In genomic region chr20:32784369-32785080, GRCh38 we compare ENCODE assay signal across 29 cellular contexts.
"Had no signal": no experiment of that assay in that cellular context is flagged by ENCODE, and none has a peak within 500 bp of the region (broad histone marks: within the 10 kb centered on the region; RNA-seq: fewer than 3 reads in every experiment).

No MANE protein-coding gene starts in this region.

- H3K27me3 Mint-ChIP-seq: memory B cell; naive thymus-derived CD4-positive, alpha-beta T cell; progenitor cell of endocrine pancreas; type B pancreatic cell had no signal

- H3K36me3 ChIP-seq: thyroid gland had no signal

- H3K4me3 Mint-ChIP-seq: immature natural killer cell; memory B cell; mesothelial cell of epicardium; naive thymus-derived CD4-positive, alpha-beta T cell; nephron; neural progenitor cell; stimulated activated effector memory CD8-positive, alpha-beta T cell treated with anti-CD3 and anti-CD28 coated beads, Interleukin-12 subunit alpha, Interleukin-12 subunit beta, amount 100 ng/mL, for 72 hours; type B pancreatic cell had no signal

- H3K27ac Mint-ChIP-seq: immature natural killer cell; memory B cell; mesothelial cell of epicardium; nephron; neural progenitor cell; progenitor cell of endocrine pancreas; stimulated activated effector memory CD8-positive, alpha-beta T cell treated with anti-CD3 and anti-CD28 coated beads, Interleukin-12 subunit alpha, Interleukin-12 subunit beta, amount 100 ng/mL, for 72 hours; type B pancreatic cell had no signal

- H3K9me3 ChIP-seq: esophagus muscularis mucosa, mucosa of descending colon, stomach, thyroid gland had no signal

- DNase-seq: dermis blood vessel endothelial cell; effector memory CD4-positive, alpha-beta T cell; foreskin melanocyte; glutamatergic neuron; hypothalamus; immature natural killer cell; islet precursor cell; kidney glomerular epithelial cell; left colon; left ventricle myocardium superior; mucosa of descending colon; naive thymus-derived CD4-positive, alpha-beta T cell; stimulated activated CD4-positive, alpha-beta T cell treated with anti-CD3 and anti-CD28 coated beads, Interleukin-2, amount 100 ng/mL, for 24 hours; stimulated activated CD4-positive, alpha-beta T cell treated with anti-CD3 and anti-CD28 coated beads, Interleukin-4, amount 100 ng/mL, for 24 hours; stimulated activated naive CD4-positive, alpha-beta T cell treated with Interleukin-2 at 50 U/mL for 16 hours; stomach; thyroid gland had no signal

- H2AFZ ChIP-seq: neural progenitor cell, parathyroid adenoma had no signal

- H3K4me2 ChIP-seq: neural progenitor cell had no signal

- H3K79me2 ChIP-seq: parathyroid adenoma had no signal

- ATAC-seq: left colon; left ventricle myocardium superior; mucosa of descending colon; naive thymus-derived CD4-positive, alpha-beta T cell; sciatic nerve; stimulated activated effector memory CD8-positive, alpha-beta T cell treated with anti-CD3 and anti-CD28 coated beads, Interleukin-12 subunit alpha, Interleukin-12 subunit beta, amount 100 ng/mL, for 72 hours had no signal

- H3K27me3 ChIP-seq: esophagus muscularis mucosa, neural progenitor cell, stomach, thyroid gland had no signal

- H3K4me3 ChIP-seq: coronary artery, esophagus muscularis mucosa, lung, mucosa of descending colon, neural progenitor cell, stomach, thyroid gland had no signal

- H3K4me1 ChIP-seq: esophagus muscularis mucosa, parathyroid adenoma, stomach, thyroid gland had no signal

- H3K4me1 Mint-ChIP-seq: mesothelial cell of epicardium; nephron; stimulated activated effector memory CD8-positive, alpha-beta T cell treated with anti-CD3 and anti-CD28 coated beads, Interleukin-12 subunit alpha, Interleukin-12 subunit beta, amount 100 ng/mL, for 72 hours had no signal

- H3K9ac ChIP-seq: neural progenitor cell, parathyroid adenoma had no signal

- H3K27ac ChIP-seq: coronary artery, esophagus muscularis mucosa, neural progenitor cell, parathyroid adenoma, stomach, thyroid gland had no signal

- H3K36me3 Mint-ChIP-seq: immature natural killer cell; memory B cell; stimulated activated effector memory CD8-positive, alpha-beta T cell treated with anti-CD3 and anti-CD28 coated beads, Interleukin-12 subunit alpha, Interleukin-12 subunit beta, amount 100 ng/mL, for 72 hours had no signal
